In the genomic region with DNA sequence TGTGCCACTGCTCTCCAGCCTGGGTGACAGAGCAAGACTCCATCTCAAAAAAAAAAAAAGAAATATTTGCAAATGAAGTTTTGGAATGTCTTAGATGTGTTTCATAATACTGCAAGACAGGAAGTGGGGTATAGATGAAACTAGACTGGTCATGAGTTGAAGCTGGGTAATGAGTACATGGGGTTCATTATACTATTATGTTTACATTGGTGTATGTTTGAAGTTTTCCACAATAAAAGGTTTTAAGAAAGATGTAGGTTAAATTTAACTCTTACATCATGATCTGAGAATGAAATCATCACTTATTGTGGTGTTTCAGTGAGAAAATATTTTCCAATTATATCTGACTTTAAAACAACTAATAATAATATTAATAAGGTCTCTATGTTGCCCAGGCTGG, we compare ENCODE assay signal across 13 cellular contexts. TPM values are rescaled to one million over a fixed set of nuclear protein-coding genes. Genes with fewer than 3 reads are reported as not detected.
DNase-seq lines count a peak whose midpoint lies in the region; ATAC-seq and TF ChIP-seq lines count a peak whose summit lies in the region.
"Had no signal": no experiment of that assay in that cellular context is flagged by ENCODE, and none has a peak within 500 bp of the region (broad histone marks: within the 10 kb centered on the region; RNA-seq: fewer than 3 reads in every experiment).

No MANE protein-coding gene starts in this region.

- H3K4me3 ChIP-seq in endodermal cell (ENCODE audit: low read length) = no peak overlapping the region

- H3K9me3 Mint-ChIP-seq in activated T-cell treated with anti-CD3 and anti-CD28 coated beads, Interleukin-2, amount 50 U/mL, for 72 hours = peaks cover 5 to 7% of the 10 kb centered on the region in 2 donors
- H3K9me3 Mint-ChIP-seq in activated naive CD8-positive, alpha-beta T cell treated with anti-CD3 and anti-CD28 coated beads for 36 hours = peaks cover 22% of the 10 kb centered on the region
- peaks cover 30% of the 10 kb centered on the region in 2 donors for H3K9me3 Mint-ChIP-seq in stimulated activated naive CD8-positive, alpha-beta T cell treated with anti-CD3 and anti-CD28 coated beads, Interleukin-15, amount 100 ng/mL, for 72 hours
- peaks cover 33% of the 10 kb centered on the region for H3K9me3 Mint-ChIP-seq in endodermal cell

- peaks cover 8% of the 10 kb centered on the region for H3K36me3 ChIP-seq in endodermal cell (ENCODE audit: control insufficient read depth, insufficient read depth, low read length)

- H3K9ac ChIP-seq in endodermal cell (ENCODE audit: extremely low read depth, low read length, poor library complexity, severe bottlenecking) = no peak overlapping the region

- peaks cover 14% of the 10 kb centered on the region for H3K4me1 Mint-ChIP-seq in activated T-cell treated with anti-CD3 and anti-CD28 coated beads, Interleukin-2, amount 50 U/mL, for 72 hours (ENCODE audit: low read depth)
- peaks cover 19% of the 10 kb centered on the region for H3K4me1 Mint-ChIP-seq in activated naive CD8-positive, alpha-beta T cell treated with anti-CD3 and anti-CD28 coated beads for 36 hours
- H3K4me1 Mint-ChIP-seq in stimulated activated naive CD8-positive, alpha-beta T cell treated with anti-CD3 and anti-CD28 coated beads, Interleukin-15, amount 100 ng/mL, for 72 hours = peaks cover 29% of the 10 kb centered on the region
- H3K4me1 Mint-ChIP-seq in endodermal cell = no peaks in the 10 kb centered on the region
- H3K4me1 Mint-ChIP-seq: T-helper 17 cell had no signal

- H3K27ac Mint-ChIP-seq in activated T-cell treated with anti-CD3 and anti-CD28 coated beads, Interleukin-2, amount 50 U/mL, for 72 hours = no peak overlapping the region
- peak overlapping the region; percentile 56 for H3K27ac Mint-ChIP-seq in activated naive CD8-positive, alpha-beta T cell treated with anti-CD3 and anti-CD28 coated beads for 36 hours
- H3K27ac Mint-ChIP-seq in stimulated activated naive CD8-positive, alpha-beta T cell treated with anti-CD3 and anti-CD28 coated beads, Interleukin-15, amount 100 ng/mL, for 72 hours = no peak overlapping the region
- no peak overlapping the region for H3K27ac Mint-ChIP-seq in endodermal cell
- H3K27ac Mint-ChIP-seq: T-helper 17 cell had no signal

- H3K9me3 ChIP-seq in endodermal cell (ENCODE audit: control insufficient read depth, low read length) = peaks cover 35% of the 10 kb centered on the region

- no peak for DNase-seq in activated T-cell treated with anti-CD3 and anti-CD28 coated beads, Interleukin-2, amount 50 U/mL, for 72 hours
- DNase-seq in activated T-cell treated with anti-CD3 and anti-CD28 coated beads for 4 hours (no peak), cortex of kidney (lab: John Stamatoyannopoulos, UW) (no peak), endodermal cell (no peak), NCI-H2081 treated with DMSO at 0.1 percent for 48 hours (lab: John Stamatoyannopoulos, UW) (no peak)
- no peak for DNase-seq in activated naive CD8-positive, alpha-beta T cell treated with anti-CD3 and anti-CD28 coated beads for 36 hours
- no peak for DNase-seq in stimulated activated naive CD8-positive, alpha-beta T cell treated with anti-CD3 and anti-CD28 coated beads, Interleukin-15, amount 100 ng/mL, for 72 hours
- DNase-seq: cerebellar nuclear complex, head of caudate nucleus, midbrain, NCI-H82, T-helper 17 cell had no signal

- H3K27me3 Mint-ChIP-seq in activated T-cell treated with anti-CD3 and anti-CD28 coated beads, Interleukin-2, amount 50 U/mL, for 72 hours (ENCODE audit: low read depth) = no peaks in the 10 kb centered on the region
- H3K27me3 Mint-ChIP-seq in activated naive CD8-positive, alpha-beta T cell treated with anti-CD3 and anti-CD28 coated beads for 36 hours = no peaks in the 10 kb centered on the region
- H3K27me3 Mint-ChIP-seq in stimulated activated naive CD8-positive, alpha-beta T cell treated with anti-CD3 and anti-CD28 coated beads, Interleukin-15, amount 100 ng/mL, for 72 hours = no peaks in the 10 kb centered on the region
- H3K27me3 Mint-ChIP-seq in endodermal cell (ENCODE audit: insufficient read depth) = no peaks in the 10 kb centered on the region
- H3K27me3 Mint-ChIP-seq: T-helper 17 cell had no signal

- peak; percentile 80 to 88 for ATAC-seq in activated T-cell treated with anti-CD3 and anti-CD28 coated beads, Interleukin-2, amount 50 U/mL, for 72 hours (replicated peaks in 1 of 2)
- ATAC-seq in HG02678 (IDR thresholded peaks at IDR 0.05; ENCODE audit: unreplicated experiment) = peak; percentile 78
- ATAC-seq in stimulated activated naive CD8-positive, alpha-beta T cell treated with anti-CD3 and anti-CD28 coated beads, Interleukin-15, amount 100 ng/mL, for 72 hours = peak; percentile 100
- ATAC-seq: T-helper 17 cell had no signal

- peaks cover 17 to 39% of the 10 kb centered on the region in 2 donors for H3K36me3 Mint-ChIP-seq in activated T-cell treated with anti-CD3 and anti-CD28 coated beads, Interleukin-2, amount 50 U/mL, for 72 hours (ENCODE audit: insufficient read depth in 2 of 2)
- H3K36me3 Mint-ChIP-seq in activated naive CD8-positive, alpha-beta T cell treated with anti-CD3 and anti-CD28 coated beads for 36 hours = peaks cover 69% of the 10 kb centered on the region
- peaks cover 56% of the 10 kb centered on the region for H3K36me3 Mint-ChIP-seq in endodermal cell (ENCODE audit: low read depth)

- no peak overlapping the region for H3K27ac ChIP-seq in endodermal cell (ENCODE audit: low read depth, low read length)

- no peaks in the 10 kb centered on the region for H3K4me1 ChIP-seq in endodermal cell (ENCODE audit: control insufficient read depth, insufficient read depth, low read length)

- no peak overlapping the region for H3K4me3 Mint-ChIP-seq in activated T-cell treated with anti-CD3 and anti-CD28 coated beads, Interleukin-2, amount 50 U/mL, for 72 hours
- H3K4me3 Mint-ChIP-seq in activated naive CD8-positive, alpha-beta T cell treated with anti-CD3 and anti-CD28 coated beads for 36 hours = no peak overlapping the region
- H3K4me3 Mint-ChIP-seq in stimulated activated naive CD8-positive, alpha-beta T cell treated with anti-CD3 and anti-CD28 coated beads, Interleukin-15, amount 100 ng/mL, for 72 hours = peak overlapping the region in 1 of 2 donors; percentile 15
- H3K4me3 Mint-ChIP-seq in endodermal cell = no peak overlapping the region
- H3K4me3 Mint-ChIP-seq: T-helper 17 cell had no signal

- TF ChIP-seq CTCF in endodermal cell (conservative IDR thresholded peaks at IDR 0.05) = no peak

- no peaks in the 10 kb centered on the region for H3K27me3 ChIP-seq in endodermal cell (ENCODE audit: control insufficient read depth, insufficient read depth, low read length, poor library complexity, severe bottlenecking)

RNA-seq across cellular contexts. Expression of a gene that starts 19.0 kb away (rescaled TPM):
- 10 to 100 TPM; 26.7 to 33.1 TPM for total RNA-seq in activated T-cell treated with anti-CD3 and anti-CD28 coated beads, Interleukin-2, amount 50 U/mL, for 72 hours
- 10 to 100 TPM; 23.1 to 24.1 TPM for total RNA-seq in activated naive CD8-positive, alpha-beta T cell treated with anti-CD3 and anti-CD28 coated beads for 36 hours
- 10 to 100 TPM; 42.2 to 42.8 TPM for total RNA-seq in endodermal cell
- polyA plus RNA-seq in endodermal cell (2013, experiment 1 of 2) = 46.0 TPM
- polyA plus RNA-seq in endodermal cell (2013, experiment 2 of 2) = 52.0 TPM
